ENCODE assay signal across 21 cellular contexts in genomic region chr1:27963393-27963792, GRCh38. TPM values are rescaled to one million over a fixed set of nuclear protein-coding genes. Genes with fewer than 3 reads are reported as not detected.
A peak's percentile ranks its signal among the peaks of the same experiment; 100 is the strongest.
DNase-seq lines count a peak whose midpoint lies in the region; ATAC-seq and TF ChIP-seq lines count a peak whose summit lies in the region.
"Had no signal": no experiment of that assay in that cellular context is flagged by ENCODE, and none has a peak within 500 bp of the region (broad histone marks: within the 10 kb centered on the region; RNA-seq: fewer than 3 reads in every experiment).

No MANE protein-coding gene starts in this region.

- no peak for ATAC-seq in activated naive CD8-positive, alpha-beta T cell treated with anti-CD3 and anti-CD28 coated beads, Interleukin-2, amount 10 ng/mL, durations not matched to agents 7 days and 5 days (ENCODE audit: low read depth)
- no peak for ATAC-seq in HG02759 (IDR thresholded peaks at IDR 0.05; ENCODE audit: unreplicated experiment)
- ATAC-seq: GM23338, K562, Right ventricle myocardium inferior had no signal

- peaks cover 44% of the 10 kb centered on the region for H3K79me2 ChIP-seq in osteoblast (ENCODE audit: insufficient read depth, low read length)

- no peak for TF ChIP-seq CTCF in osteoblast (IDR thresholded peaks at IDR 0.05; ENCODE audit: extremely low read depth, low read depth, low read length)

- no peak overlapping the region for H3K4me3 ChIP-seq in osteoblast (ENCODE audit: insufficient read depth, low read length)
- H3K4me3 ChIP-seq: GM23338, HAP-1, K562, MG63 had no signal

- peaks cover 20% of the 10 kb centered on the region for H3K36me3 ChIP-seq in osteoblast (ENCODE audit: insufficient read depth, low read length)
- H3K36me3 ChIP-seq: HAP-1 had no signal

- no peak overlapping the region for H2AFZ ChIP-seq in osteoblast (ENCODE audit: low read length)
- H2AFZ ChIP-seq: GM23338 had no signal

- H3K9me3 Mint-ChIP-seq in activated naive CD4-positive, alpha-beta T cell treated with anti-CD3 and anti-CD28 coated beads, Interleukin-2, amount 10 ng/mL, durations not matched to agents 7 days and 5 days, result no peaks in the 10 kb centered on the region
- H3K9me3 Mint-ChIP-seq in activated naive CD8-positive, alpha-beta T cell treated with anti-CD3 and anti-CD28 coated beads, Interleukin-2, amount 10 ng/mL, durations not matched to agents 7 days and 5 days, result no peaks in the 10 kb centered on the region
- H3K9me3 Mint-ChIP-seq: CD4-positive, CD25-positive, alpha-beta regulatory T cell; GM23338 had no signal

- H3K27ac ChIP-seq in osteoblast (ENCODE audit: low read depth, low read length), result no peak overlapping the region

- CTCF ChIA-PET in activated naive CD4-positive, alpha-beta T cell treated with anti-CD3 and anti-CD28 coated beads, Interleukin-2, amount 10 ng/mL, durations not matched to agents 7 days and 5 days (lab: Charles Lee), result no interaction called here

- H3K4me2 ChIP-seq in osteoblast (ENCODE audit: insufficient read depth, low read length), result no peak overlapping the region
- H3K4me2 ChIP-seq: GM23338 had no signal

- POLR2A ChIA-PET in activated naive CD8-positive, alpha-beta T cell treated with anti-CD3 and anti-CD28 coated beads, Interleukin-2, amount 10 ng/mL, durations not matched to agents 7 days and 5 days (lab: Charles Lee), result no interaction called here

- no peaks in the 10 kb centered on the region for H3K27me3 ChIP-seq in osteoblast (ENCODE audit: insufficient read depth, low read length)
- H3K27me3 ChIP-seq: MG63 had no signal

- no peaks in the 10 kb centered on the region for H3K27me3 Mint-ChIP-seq in activated naive CD4-positive, alpha-beta T cell treated with anti-CD3 and anti-CD28 coated beads, Interleukin-2, amount 10 ng/mL, durations not matched to agents 7 days and 5 days
- H3K27me3 Mint-ChIP-seq in activated naive CD8-positive, alpha-beta T cell treated with anti-CD3 and anti-CD28 coated beads, Interleukin-2, amount 10 ng/mL, durations not matched to agents 7 days and 5 days, result no peaks in the 10 kb centered on the region
- H3K27me3 Mint-ChIP-seq: CD4-positive, CD25-positive, alpha-beta regulatory T cell had no signal

- peaks cover 30% of the 10 kb centered on the region for H3K4me1 ChIP-seq in osteoblast (ENCODE audit: insufficient read depth, low read length)

- peaks cover 37% of the 10 kb centered on the region for H3K4me1 Mint-ChIP-seq in activated naive CD4-positive, alpha-beta T cell treated with anti-CD3 and anti-CD28 coated beads, Interleukin-2, amount 10 ng/mL, durations not matched to agents 7 days and 5 days
- peaks cover 20% of the 10 kb centered on the region for H3K4me1 Mint-ChIP-seq in activated naive CD8-positive, alpha-beta T cell treated with anti-CD3 and anti-CD28 coated beads, Interleukin-2, amount 10 ng/mL, durations not matched to agents 7 days and 5 days

- DNase-seq in activated naive CD4-positive, alpha-beta T cell treated with anti-CD3 and anti-CD28 coated beads, Interleukin-2, amount 10 ng/mL, durations not matched to agents 7 days and 5 days, result no peak
- no peak for DNase-seq in activated naive CD4-positive, alpha-beta T cell treated with anti-CD3 and anti-CD28 coated beads, Interleukin-2, amount 50 U/mL, for 16 hours
- DNase-seq in activated naive CD8-positive, alpha-beta T cell treated with anti-CD3 and anti-CD28 coated beads, Interleukin-2, amount 10 ng/mL, durations not matched to agents 7 days and 5 days, result no peak
- DNase-seq in osteoblast (ENCODE audit: insufficient read length, low spot score, missing footprints) (peak; percentile 35), cerebellar cortex (ENCODE audit: low spot score) (no peak), D341Med (ENCODE audit: low spot score) (no peak)
- DNase-seq: GDM1, MG63, NCI-H1048, NCI-H1436, NCI-H187 treated with DMSO at 0.1 percent for 48 hours, NCI-H2107, NCI-H446 treated with DMSO at 0.1 percent for 48 hours, NCI-H526 treated with DMSO at 0.1 percent for 48 hours had no signal

- H3K4me3 Mint-ChIP-seq in activated naive CD4-positive, alpha-beta T cell treated with anti-CD3 and anti-CD28 coated beads, Interleukin-2, amount 10 ng/mL, durations not matched to agents 7 days and 5 days, result no peak overlapping the region
- H3K4me3 Mint-ChIP-seq in activated naive CD8-positive, alpha-beta T cell treated with anti-CD3 and anti-CD28 coated beads, Interleukin-2, amount 10 ng/mL, durations not matched to agents 7 days and 5 days, result no peak overlapping the region
- H3K4me3 Mint-ChIP-seq: GM23338 had no signal

- peaks cover 26% of the 10 kb centered on the region for H3K36me3 Mint-ChIP-seq in activated naive CD4-positive, alpha-beta T cell treated with anti-CD3 and anti-CD28 coated beads, Interleukin-2, amount 10 ng/mL, durations not matched to agents 7 days and 5 days
- H3K36me3 Mint-ChIP-seq in activated naive CD8-positive, alpha-beta T cell treated with anti-CD3 and anti-CD28 coated beads, Interleukin-2, amount 10 ng/mL, durations not matched to agents 7 days and 5 days, result peaks cover 7% of the 10 kb centered on the region

- H3K9me3 ChIP-seq in osteoblast (ENCODE audit: low read depth, low read length), result no peaks in the 10 kb centered on the region
- H3K9me3 ChIP-seq: HAP-1, MG63 had no signal

- peak overlapping the region; percentile 14 for H3K27ac Mint-ChIP-seq in activated naive CD4-positive, alpha-beta T cell treated with anti-CD3 and anti-CD28 coated beads, Interleukin-2, amount 10 ng/mL, durations not matched to agents 7 days and 5 days
- H3K27ac Mint-ChIP-seq in activated naive CD8-positive, alpha-beta T cell treated with anti-CD3 and anti-CD28 coated beads, Interleukin-2, amount 10 ng/mL, durations not matched to agents 7 days and 5 days, result peak overlapping the region; percentile 28
- H3K27ac Mint-ChIP-seq: GM23338 had no signal

- no peaks in the 10 kb centered on the region for H4K20me1 ChIP-seq in osteoblast (ENCODE audit: insufficient read depth, low read length)

RNA-seq across cellular contexts. Expression of gene XKR8, which starts 3.6 kb away (rescaled TPM):
- total RNA-seq in activated naive CD8-positive, alpha-beta T cell treated with anti-CD3 and anti-CD28 coated beads, Interleukin-2, amount 10 ng/mL, durations not matched to agents 7 days and 5 days, result 1 to 10 TPM; 8.7 to 9.0 TPM
- 9.4 and 12.7 TPM in 2 replicates for total RNA-seq in osteoblast

RNA-seq across cellular contexts. Expression of gene SMPDL3B, which starts 28.6 kb away (rescaled TPM):
- total RNA-seq in activated naive CD8-positive, alpha-beta T cell treated with anti-CD3 and anti-CD28 coated beads, Interleukin-2, amount 10 ng/mL, durations not matched to agents 7 days and 5 days, result under 1 TPM; 0.64 to 0.99 TPM
- under 0.01 TPM in 1 of 2 replicates, not detected in the other for total RNA-seq in osteoblast
- total RNA-seq: LHCN-M2, Right ventricle myocardium inferior had no signal

RNA-seq across cellular contexts. Expression of gene RPA2, which starts 49.0 kb away (rescaled TPM):
- total RNA-seq in activated naive CD8-positive, alpha-beta T cell treated with anti-CD3 and anti-CD28 coated beads, Interleukin-2, amount 10 ng/mL, durations not matched to agents 7 days and 5 days, result 10 to 100 TPM; 72.1 to 73.7 TPM
- 20.6 and 49.8 TPM in 2 replicates for total RNA-seq in osteoblast
